ENCODE assay signal across 7 cellular contexts in genomic region chr1:19483261-19483660, GRCh38. TPM values are rescaled to one million over a fixed set of nuclear protein-coding genes. Genes with fewer than 3 reads are reported as not detected.
DNase-seq lines count a peak whose midpoint lies in the region; ATAC-seq and TF ChIP-seq lines count a peak whose summit lies in the region.

No MANE protein-coding gene starts in this region.

- TF ChIP-seq CTCF in GM23338 (conservative IDR thresholded peaks at IDR 0.05; ENCODE audit: low read depth in 2 of 2), result no peak
- no peak for TF ChIP-seq CTCF in foreskin fibroblast (IDR thresholded peaks at IDR 0.05; ENCODE audit: low read depth, low read length)

- H3K36me3 Mint-ChIP-seq in GM23338 (ENCODE audit: low read depth), result peaks cover 28% of the 10 kb centered on the region

- H3K4me3 ChIP-seq in GM23338, result peak overlapping the region; percentile 97
- H3K4me3 ChIP-seq in foreskin fibroblast (ENCODE audit: low read depth in 1 of 2, low read length in 2 of 2), result peak overlapping the region; percentile 88 to 93

- H3K79me2 ChIP-seq in GM23338 (replicated peaks; ENCODE audit: insufficient read depth), result peaks cover 76% of the 10 kb centered on the region

- H3K4me3 Mint-ChIP-seq in GM23338, result peak overlapping the region; percentile 95

- no peaks in the 10 kb centered on the region for H3K9me3 Mint-ChIP-seq in GM23338

- ATAC-seq in GM23338 (no peak), GM21360 (IDR thresholded peaks at IDR 0.05; ENCODE audit: unreplicated experiment) (no peak)

- H3K4me1 ChIP-seq in GM23338 (ENCODE audit: insufficient read depth), result peaks cover 71% of the 10 kb centered on the region

- H3K4me1 Mint-ChIP-seq in GM23338, result peaks cover 66% of the 10 kb centered on the region

- peaks cover 19% of the 10 kb centered on the region for H3F3A ChIP-seq in GM23338 (replicated peaks; ENCODE audit: low read depth)

- peaks cover 23% of the 10 kb centered on the region for H3K27me3 Mint-ChIP-seq in GM23338 (ENCODE audit: insufficient read depth, low read depth, poor library complexity)

- H3K27ac ChIP-seq in GM23338 (ENCODE audit: low read depth), result no peak overlapping the region

- H3K9me2 ChIP-seq in GM23338 (ENCODE audit: insufficient read depth), result no peaks in the 10 kb centered on the region

- peaks cover 39% of the 10 kb centered on the region for H4K20me1 ChIP-seq in GM23338 (replicated peaks; ENCODE audit: insufficient read depth)

- H3K36me3 ChIP-seq in GM23338 (ENCODE audit: insufficient read depth), result no peaks in the 10 kb centered on the region

- no peaks in the 10 kb centered on the region for H3K27me3 ChIP-seq in GM23338 (ENCODE audit: insufficient read depth)

- peak overlapping the region; percentile 93 for H3K4me2 ChIP-seq in GM23338

- peak overlapping the region; percentile 36; the same call in 1 of the 2 replicates for H3K27ac Mint-ChIP-seq in GM23338

- DNase-seq in GM23338 (ENCODE audit: low spot score) (no peak), foreskin fibroblast (no peak), nucleus accumbens (lab: John Stamatoyannopoulos, UW) (no peak), ureter (ENCODE audit: low spot score) (no peak)
- DNase-seq in activated CD4-positive, CD25-positive, alpha-beta regulatory T cell treated with anti-CD3 and anti-CD28 coated beads, Interleukin-2, amount 50 U/mL, for 72 hours, result peak; percentile 52
- peak; percentile 52 for DNase-seq in stimulated activated CD8-positive, alpha-beta memory T cell treated with anti-CD3 and anti-CD28 coated beads, Interleukin-4, amount 100 ng/mL, for 48 hours

- H2AFZ ChIP-seq in GM23338, result no peak overlapping the region

TF ChIP-seq in GM23338, 12 proteins besides CTCF, POLR2A, EP300 and RAD21:
- TF ChIP-seq ZNF462 (CRISPR knock-in tag; IDR thresholded peaks at IDR 0.05) (no peak), EZH2 (IDR thresholded peaks at IDR 0.05; ENCODE audit: low read depth, unreplicated experiment) (no peak), REST (IDR thresholded peaks at IDR 0.05; ENCODE audit: unreplicated experiment) (no peak), NANOG (IDR thresholded peaks at IDR 0.05; ENCODE audit: borderline replicate concordance) (no peak), ETS1 (IDR thresholded peaks at IDR 0.05) (no peak), EZH2phosphoT487 (IDR thresholded peaks at IDR 0.05; ENCODE audit: unreplicated experiment) (no peak), STAT1 (IDR thresholded peaks at IDR 0.05; ENCODE audit: unreplicated experiment) (no peak), ZNF331 (CRISPR knock-in tag; IDR thresholded peaks at IDR 0.05; ENCODE audit: low read depth) (no peak), ZNF114 (CRISPR knock-in tag; IDR thresholded peaks at IDR 0.05) (no peak), POLR2AphosphoS5 (IDR thresholded peaks at IDR 0.05; ENCODE audit: low read depth) (no peak), JUNB (IDR thresholded peaks at IDR 0.05; ENCODE audit: unreplicated experiment) (no peak), CREB1 (CRISPR knock-in tag; IDR thresholded peaks at IDR 0.05; ENCODE audit: low read depth) (no peak)

RNA-seq across cellular contexts. Expression of gene CAPZB, which starts 2.1 kb away (rescaled TPM):
- 183 and 195 TPM in 2 replicates for total RNA-seq in GM23338 (2014; rRNA removed; shearing (Covaris generic))
- polyA plus RNA-seq in GM23338 (2016; fragmentation: Nextera tagmentation; extraction: Ambion mirVana), result 320 and 348 TPM in 2 replicates
- 284 TPM for total RNA-seq in ureter

Comparison
In these comparisons a context has a peak if more than half of its experiments do, and no peak if none do; other contexts are left out.
1. DNase-seq: peak in activated CD4-positive, CD25-positive, alpha-beta regulatory T cell treated with anti-CD3 and anti-CD28 coated beads, Interleukin-2, amount 50 U/mL, for 72 hours (single experiment) and stimulated activated CD8-positive, alpha-beta memory T cell treated with anti-CD3 and anti-CD28 coated beads, Interleukin-4, amount 100 ng/mL, for 48 hours (single experiment); none in GM23338 (single experiment), foreskin fibroblast (0 of 2), nucleus accumbens (0 of 56) and ureter (single experiment).